ENCODE assay signal across 9 cellular contexts in the genomic region with DNA sequence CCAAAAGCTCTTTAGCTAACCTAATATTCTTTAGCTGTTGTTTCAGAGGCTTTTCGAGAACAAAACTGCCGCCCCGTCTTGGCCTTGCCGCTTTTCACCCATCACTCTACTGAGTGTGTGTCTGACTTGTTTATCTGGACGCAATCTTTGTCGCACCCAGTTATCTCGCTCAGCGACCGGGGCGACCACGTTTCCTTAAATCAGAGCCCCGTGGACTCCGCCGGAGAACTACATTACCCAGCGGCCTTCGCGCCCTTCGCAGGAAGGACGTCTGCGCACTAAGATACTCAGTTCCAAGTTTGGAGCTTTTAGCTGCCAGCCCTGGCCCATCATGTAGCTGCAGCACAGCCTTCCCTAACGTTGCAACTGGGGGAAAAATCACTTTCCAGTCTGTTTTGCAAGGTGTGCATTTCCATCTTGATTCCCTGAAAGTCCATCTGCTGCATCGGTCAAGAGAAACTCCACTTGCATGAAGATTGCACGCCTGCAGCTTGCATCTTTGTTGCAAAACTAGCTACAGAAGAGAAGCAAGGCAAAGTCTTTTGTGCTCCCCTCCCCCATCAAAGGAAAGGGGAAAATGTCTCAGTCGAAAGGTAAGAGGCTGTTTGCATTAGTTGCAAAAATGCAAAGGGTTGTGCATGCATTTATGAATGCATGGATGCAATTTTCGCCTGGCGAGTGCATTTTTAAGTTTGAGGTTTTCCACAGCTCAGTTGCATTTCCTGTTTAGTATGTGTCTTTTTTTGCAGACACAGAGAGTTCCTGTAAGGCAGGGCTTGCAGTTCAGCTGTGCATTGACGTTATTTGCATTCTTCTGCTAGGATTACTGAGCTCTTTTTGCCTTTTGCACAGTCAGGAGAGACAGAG. TPM values are rescaled to one million over a fixed set of nuclear protein-coding genes. Genes with fewer than 3 reads are reported as not detected.
A peak's percentile ranks its signal among the peaks of the same experiment; 100 is the strongest.
DNase-seq lines count a peak whose midpoint lies in the region; ATAC-seq and TF ChIP-seq lines count a peak whose summit lies in the region.
"Had no signal": no experiment of that assay in that cellular context is flagged by ENCODE, and none has a peak within 500 bp of the region (broad histone marks: within the 10 kb centered on the region; RNA-seq: fewer than 3 reads in every experiment).

A gene (plus strand): TSS at position 290 of the 867 bp plus-strand sequence. CDS start 288 bp downstream, at position 578.

- H3K4me3 ChIP-seq in esophagus squamous epithelium, result peak within 1 kb of the TSS; percentile 34 to 66 (median 55)
- peak within 1 kb of the TSS; percentile 34 for H3K4me3 ChIP-seq in mucosa of stomach (ENCODE audit: low read length)

- no peak within 1 kb of the TSS for H3K4me3 Mint-ChIP-seq in CD4-positive, alpha-beta T cell

- TF ChIP-seq CTCF in CD4-positive, alpha-beta T cell (IDR thresholded peaks at IDR 0.05), result no peak
- no peak for TF ChIP-seq CTCF in esophagus squamous epithelium (IDR thresholded peaks at IDR 0.05)

- DNase-seq in CD4-positive, alpha-beta T cell, result peak; percentile 67 to 83 (median 75)
- peak; percentile 73 for DNase-seq in NK-92 treated with Interleukin-12 subunit alpha and Interleukin-12 subunit beta, amount 100 ng/mL, for 24 hours (lab: John Stamatoyannopoulos, UW)
- DNase-seq in activated CD8-positive, alpha-beta memory T cell treated with anti-CD3 and anti-CD28 coated beads, Interleukin-2, amount 50 U/mL, for 48 hours, result peak; percentile 85
- DNase-seq in esophagus squamous epithelium (lab: John Stamatoyannopoulos, UW), result peak; percentile 33
- peak; percentile 55 to 67 for DNase-seq in stimulated activated CD8-positive, alpha-beta memory T cell treated with anti-CD3 and anti-CD28 coated beads, Interleukin-7, amount 100 ng/mL, for 1 hour (ENCODE audit: low read depth in 2 of 2)

- no peaks in the 10 kb centered on the region for H3K4me1 Mint-ChIP-seq in CD4-positive, alpha-beta T cell (ENCODE audit: low read depth)

- no peaks in the 10 kb centered on the region for H3K9me3 ChIP-seq in CD4-positive, alpha-beta T cell (ENCODE audit: control insufficient read depth, low read length)
- H3K9me3 ChIP-seq in esophagus squamous epithelium (no peaks in the 10 kb centered on the region), mucosa of stomach (ENCODE audit: control insufficient read depth, low read length) (no peaks in the 10 kb centered on the region)

- no peaks in the 10 kb centered on the region for H3K36me3 Mint-ChIP-seq in CD4-positive, alpha-beta T cell (ENCODE audit: low read depth)
- H3K36me3 Mint-ChIP-seq: activated naive CD8-positive, alpha-beta T cell had no signal

- WGBS in esophagus squamous epithelium, 2 donors, result 0 to 2% methylated on average over 19 to 26 of the region's 27 CpGs

- no peaks in the 10 kb centered on the region for H3K36me3 ChIP-seq in esophagus squamous epithelium
- no peaks in the 10 kb centered on the region for H3K36me3 ChIP-seq in mucosa of stomach (ENCODE audit: control insufficient read depth, insufficient read depth, low read length)

- intact Hi-C loops in CD4-positive, alpha-beta T cell (cut with DNase I, micrococcal nuclease), result loop anchor here in 1 of 2 experiments (1.0 kb wide), 1 partner anchor 87 kb away; a partner anchor contains a TSS
- intact Hi-C loops in esophagus squamous epithelium (cut with DNase I), result no loop called here

- peak; percentile 94 for ATAC-seq in CD4-positive, alpha-beta T cell (ENCODE audit: poor library complexity)
- ATAC-seq in GM19395 (IDR thresholded peaks at IDR 0.05; ENCODE audit: unreplicated experiment) (peak; percentile 96), HG03460 (IDR thresholded peaks at IDR 0.05; ENCODE audit: unreplicated experiment) (peak; percentile 97)

- H3K4me1 ChIP-seq in esophagus squamous epithelium (peaks cover 7 to 55% (median 29%) of the 10 kb centered on the region in 3 donors), mucosa of stomach (ENCODE audit: control insufficient read depth, insufficient read depth, low read length) (no peaks in the 10 kb centered on the region)

- TF ChIP-seq POLR2A in esophagus squamous epithelium (IDR thresholded peaks at IDR 0.05), result peak in 1 of 4 donors; percentile 37

- peak within 1 kb of the TSS; percentile 51 for H3K9ac ChIP-seq in mucosa of stomach (ENCODE audit: low read length)

- no peak within 1 kb of the TSS for H3K27ac Mint-ChIP-seq in CD4-positive, alpha-beta T cell
- H3K27ac Mint-ChIP-seq: activated naive CD8-positive, alpha-beta T cell had no signal

- no peaks in the 10 kb centered on the region for H3K9me3 Mint-ChIP-seq in CD4-positive, alpha-beta T cell

- H3K27me3 ChIP-seq in CD4-positive, alpha-beta T cell (ENCODE audit: control insufficient read depth, insufficient read depth, low read length), result no peaks in the 10 kb centered on the region
- no peaks in the 10 kb centered on the region for H3K27me3 ChIP-seq in esophagus squamous epithelium
- H3K27me3 ChIP-seq in mucosa of stomach (ENCODE audit: control insufficient read depth, insufficient read depth, low read length), result no peaks in the 10 kb centered on the region

- H3K27ac ChIP-seq in CD4-positive, alpha-beta T cell (ENCODE audit: low read depth, low read length), result no peak within 1 kb of the TSS
- H3K27ac ChIP-seq in esophagus squamous epithelium, result peak within 1 kb of the TSS; percentile 48 to 78 (median 68)

- CTCF ChIA-PET in CD4-positive, alpha-beta T cell (lab: Charles Lee), result interaction anchor here (2.1 kb wide), 1 partner anchor 20 kb away, joined by 6 read pairs; no protein-coding TSS in a partner anchor

- H3K27me3 Mint-ChIP-seq in CD4-positive, alpha-beta T cell, result no peaks in the 10 kb centered on the region
- H3K27me3 Mint-ChIP-seq: activated naive CD8-positive, alpha-beta T cell had no signal

- POLR2A ChIA-PET in CD4-positive, alpha-beta T cell (lab: Charles Lee), result interaction anchor here (0.6 to 2.3 kb wide), 11 partner anchors 9 to 1167 kb away, joined by 3 to 38 read pairs (median 5); a partner anchor contains a TSS

RNA-seq across cellular contexts. Expression of the gene that starts here (rescaled TPM):
- total RNA-seq in CD4-positive, alpha-beta T cell, result 10 to 100 TPM; 14.0 to 14.6 TPM
- 10 to 100 TPM in 1 of 4 donors, 1 to 10 TPM in 3; 1.5 to 15.0 (median 2.5) TPM for total RNA-seq in esophagus squamous epithelium

Comparison
In these comparisons a context has a peak if more than half of its experiments do, and no peak if none do; other contexts are left out.
1. DNase-seq: peak in every context shown above with its lines; median percentile 85 in activated CD8-positive, alpha-beta memory T cell treated with anti-CD3 and anti-CD28 coated beads, Interleukin-2, amount 50 U/mL, for 48 hours; 75 in CD4-positive, alpha-beta T cell; 73 in NK-92 treated with Interleukin-12 subunit alpha and Interleukin-12 subunit beta, amount 100 ng/mL, for 24 hours; 61 in stimulated activated CD8-positive, alpha-beta memory T cell treated with anti-CD3 and anti-CD28 coated beads, Interleukin-7, amount 100 ng/mL, for 1 hour; 33 in esophagus squamous epithelium.